ENCODE assay signal across 14 cellular contexts in the genomic region with DNA sequence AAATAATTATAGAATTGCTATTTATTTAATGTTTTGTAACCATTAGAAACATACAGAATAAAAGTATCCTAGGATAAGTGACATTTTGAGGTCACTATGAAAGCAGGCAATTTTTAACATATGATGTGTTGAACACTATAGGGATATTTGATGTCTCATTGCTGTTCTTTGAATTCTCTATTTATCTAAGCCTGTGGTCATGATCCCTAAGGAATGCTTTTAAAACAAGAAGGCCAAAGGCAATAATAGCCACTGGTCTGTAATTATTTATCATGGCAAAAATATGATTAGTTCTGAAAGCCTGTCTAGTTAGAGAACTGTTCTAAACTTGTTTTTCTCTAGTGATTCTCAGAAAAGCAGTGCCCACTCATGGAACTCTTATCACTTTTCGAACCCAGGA.
DNase-seq lines count a peak whose midpoint lies in the region; ATAC-seq and TF ChIP-seq lines count a peak whose summit lies in the region.
"Had no signal": no experiment of that assay in that cellular context is flagged by ENCODE, and none has a peak within 500 bp of the region (broad histone marks: within the 10 kb centered on the region; RNA-seq: fewer than 3 reads in every experiment).

No MANE protein-coding gene starts in this region.

- no peak for TF ChIP-seq POLR2A in right lobe of liver (IDR thresholded peaks at IDR 0.05)

- ATAC-seq in right lobe of liver: no peak
- ATAC-seq: CD8-positive, alpha-beta T cell had no signal

- H3K36me3 ChIP-seq in right lobe of liver: no peaks in the 10 kb centered on the region

- WGBS in right lobe of liver (ENCODE audit: insufficient coverage, low coverage, low lambda C conversion rate, missing lambda C conversion rate): 40% methylated on average over 1 of the region's 1 CpG

- no peaks in the 10 kb centered on the region for H3K27me3 ChIP-seq in right lobe of liver

- TF ChIP-seq CTCF in fibroblast of the aortic adventitia (IDR thresholded peaks at IDR 0.05; ENCODE audit: insufficient read depth, low read length) (no peak), right lobe of liver (IDR thresholded peaks at IDR 0.05) (no peak)

- DNase-seq in LHCN-M2 (ENCODE audit: low read depth) (peak; percentile 21), brain pericyte (ENCODE audit: low read depth, low spot score) (peak; percentile 3), fibroblast of the aortic adventitia (ENCODE audit: low read depth) (peak; percentile 27), smooth muscle cell of the brain vasculature (ENCODE audit: low read depth, low spot score) (peak; percentile 4), right lobe of liver (no peak), HK-2 (ENCODE audit: unreplicated experiment) (no peak), T-helper 2 cell (no peak)
- DNase-seq: CD8-positive, alpha-beta T cell; DMS79; NCI-H1417 treated with DMSO at 0.1 percent for 48 hours; NCI-H1930; NCI-H526 had no signal

- intact Hi-C loops in right lobe of liver (cut with DNase I): no loop called here

- H3K4me3 ChIP-seq in fibroblast of the aortic adventitia (ENCODE audit: low read depth, low read length): no peak overlapping the region
- H3K4me3 ChIP-seq in right lobe of liver: no peak overlapping the region
- H3K4me3 ChIP-seq: BLaER1 treated with 17β-estradiol and CSF1 and Interleukin-3, amounts not matched to agents 10 nM and 100 nM had no signal

- H3K9me3 ChIP-seq in right lobe of liver: peaks cover 0 to 4% (median 0%) of the 10 kb centered on the region in 4 donors
- H3K9me3 ChIP-seq: BLaER1 treated with 17β-estradiol and CSF1 and Interleukin-3, amounts not matched to agents 10 nM and 100 nM had no signal

- no peak overlapping the region for H3K27ac ChIP-seq in right lobe of liver
- H3K27ac ChIP-seq: BLaER1 treated with 17β-estradiol and CSF1 and Interleukin-3, amounts not matched to agents 10 nM and 100 nM; KMS-11 had no signal

- no peaks in the 10 kb centered on the region for H3K4me1 ChIP-seq in right lobe of liver
- H3K4me1 ChIP-seq: BLaER1 treated with 17β-estradiol and CSF1 and Interleukin-3, amounts not matched to agents 10 nM and 100 nM had no signal

Comparison
In these comparisons a context has a peak if more than half of its experiments do, and no peak if none do; other contexts are left out.
1. DNase-seq: peak in LHCN-M2 (single experiment), brain pericyte (single experiment), fibroblast of the aortic adventitia (single experiment) and smooth muscle cell of the brain vasculature (single experiment); none in right lobe of liver (0 of 3), HK-2 (single experiment) and T-helper 2 cell (0 of 5).